ENCODE assay signal across 17 cellular contexts in the genomic region with DNA sequence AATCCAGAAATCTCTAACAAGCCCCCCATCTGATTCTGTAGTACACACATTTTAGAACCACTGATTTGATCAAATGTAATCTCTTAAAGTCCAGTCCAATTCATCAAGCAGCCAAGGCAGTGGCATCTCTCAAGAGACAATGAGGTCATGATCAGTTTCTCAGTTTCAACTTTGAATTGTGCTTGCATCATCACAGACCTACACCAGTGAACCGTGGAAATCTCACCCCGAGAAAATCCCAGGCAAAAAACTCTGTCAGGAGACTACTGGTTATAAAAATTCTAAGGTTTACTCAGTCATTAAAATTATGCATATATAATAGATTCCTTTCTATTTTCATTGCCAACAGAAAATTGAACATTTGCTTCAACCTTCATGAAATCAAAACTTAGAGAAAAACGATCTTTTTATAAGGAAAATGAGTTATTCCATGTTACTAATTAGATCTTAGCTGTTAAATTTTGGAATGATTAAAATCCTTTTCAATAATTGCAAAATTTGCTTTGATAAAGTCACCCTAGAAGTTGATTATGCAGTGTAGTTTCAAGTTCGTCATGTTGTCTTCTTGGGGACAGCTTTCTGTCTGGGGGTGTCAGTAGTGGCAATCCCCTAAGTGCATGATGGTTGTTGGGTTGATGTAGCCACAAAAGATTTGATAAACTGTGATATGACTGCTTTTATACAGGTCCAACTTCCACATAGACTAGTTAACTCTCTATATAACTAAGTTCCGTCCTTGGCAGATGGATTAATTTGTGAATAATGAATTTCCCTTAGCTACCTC.
DNase-seq lines count a peak whose midpoint lies in the region; ATAC-seq and TF ChIP-seq lines count a peak whose summit lies in the region.
"Had no signal": no experiment of that assay in that cellular context is flagged by ENCODE, and none has a peak within 500 bp of the region (broad histone marks: within the 10 kb centered on the region; RNA-seq: fewer than 3 reads in every experiment).

No MANE protein-coding gene starts in this region.

- peak; percentile 74 for ATAC-seq in GM19372 (IDR thresholded peaks at IDR 0.05; ENCODE audit: low read depth, unreplicated experiment)
- ATAC-seq in HG03342 (IDR thresholded peaks at IDR 0.05; ENCODE audit: unreplicated experiment), result peak; percentile 79
- no peak for ATAC-seq in GM21515 (IDR thresholded peaks at IDR 0.05; ENCODE audit: unreplicated experiment)
- ATAC-seq: foreskin keratinocyte, right cardiac atrium had no signal

- no peaks in the 10 kb centered on the region for H3K36me3 ChIP-seq in osteoblast (ENCODE audit: insufficient read depth, low read length)
- H3K36me3 ChIP-seq: brain microvascular endothelial cell, uterus had no signal

- H3K27me3 ChIP-seq in osteoblast (ENCODE audit: insufficient read depth, low read length), result no peaks in the 10 kb centered on the region
- H3K27me3 ChIP-seq: brain microvascular endothelial cell, foreskin keratinocyte, uterus had no signal

- H3K4me3 ChIP-seq in fibroblast of the aortic adventitia (ENCODE audit: low read depth, low read length) (no peak overlapping the region), osteoblast (ENCODE audit: insufficient read depth, low read length) (no peak overlapping the region)
- H3K4me3 ChIP-seq: uterus had no signal

- POLR2A ChIA-PET in GM10248 (lab: Yijun Ruan, JAX), result no interaction called here

- no peak for TF ChIP-seq CTCF in GM10248 (IDR thresholded peaks at IDR 0.05; ENCODE audit: control extremely low read depth, extremely low read depth, low read depth, missing control alignments)
- no peak for TF ChIP-seq CTCF in fibroblast of the aortic adventitia (IDR thresholded peaks at IDR 0.05; ENCODE audit: insufficient read depth, low read length)
- TF ChIP-seq CTCF in osteoblast (IDR thresholded peaks at IDR 0.05; ENCODE audit: extremely low read depth, low read depth, low read length), result no peak

- no peak overlapping the region for H3K4me2 ChIP-seq in osteoblast (ENCODE audit: insufficient read depth, low read length)

- in situ Hi-C loops in G401 (cut with HindIII; ENCODE audit: low sequenced_read_pairs), result no loop called here

- H4K20me1 ChIP-seq in osteoblast (ENCODE audit: insufficient read depth, low read length), result no peaks in the 10 kb centered on the region

- H3K79me2 ChIP-seq in osteoblast (ENCODE audit: insufficient read depth, low read length), result no peaks in the 10 kb centered on the region

- no peaks in the 10 kb centered on the region for H3K4me1 ChIP-seq in osteoblast (ENCODE audit: insufficient read depth, low read length)
- H3K4me1 ChIP-seq: uterus had no signal

- H3K27ac ChIP-seq in osteoblast (ENCODE audit: low read depth, low read length), result no peak overlapping the region
- H3K27ac ChIP-seq: brain microvascular endothelial cell, foreskin keratinocyte, uterus had no signal

- peak; percentile 59 for DNase-seq in GM10248 (ENCODE audit: extremely low spot score)
- DNase-seq in fibroblast of the aortic adventitia (ENCODE audit: low read depth), result peak; percentile 20
- DNase-seq in stimulated activated CD4-positive, alpha-beta T cell treated with anti-CD3 and anti-CD28 coated beads, Interleukin-12 subunit alpha, Interleukin-12 subunit beta, amount 100 ng/mL, for 4 hours, result no peak
- DNase-seq in osteoblast (ENCODE audit: insufficient read length, low spot score, missing footprints), result no peak
- DNase-seq in G401 (ENCODE audit: low spot score), result no peak
- DNase-seq: activated naive CD4-positive, alpha-beta T cell treated with anti-CD3 and anti-CD28 coated beads, Interleukin-2, amount 50 U/mL, for 16 hours; brain microvascular endothelial cell; foreskin keratinocyte; GF-D8; NCI-H146; NCI-H510A; right cardiac atrium; stimulated activated CD4-positive, alpha-beta T cell treated with anti-CD3 and anti-CD28 coated beads, Interleukin-2, amount 100 ng/mL, for 48 hours; uterus had no signal

- CTCF ChIA-PET in GM10248 (lab: Yijun Ruan, JAX), result interaction anchor here (0.7 to 2.1 kb wide), 3 partner anchors 13 to 248 kb away, joined by 3 to 8 read pairs (median 4); no protein-coding TSS in a partner anchor

- no peaks in the 10 kb centered on the region for H3K9me3 ChIP-seq in osteoblast (ENCODE audit: low read depth, low read length)
- H3K9me3 ChIP-seq: uterus had no signal

- no peak overlapping the region for H2AFZ ChIP-seq in osteoblast (ENCODE audit: low read length)

Comparison
In these comparisons a context has a peak if more than half of its experiments do, and no peak if none do; other contexts are left out.
1. DNase-seq: peak in GM10248 (single experiment) and fibroblast of the aortic adventitia (single experiment); none in stimulated activated CD4-positive, alpha-beta T cell treated with anti-CD3 and anti-CD28 coated beads, Interleukin-12 subunit alpha, Interleukin-12 subunit beta, amount 100 ng/mL, for 4 hours (single experiment), osteoblast (single experiment) and G401 (single experiment).